19 cellular contexts compared by ENCODE assay signal in genomic region chr19:13066231-13066630, GRCh38. TPM values are rescaled to one million over a fixed set of nuclear protein-coding genes. Genes with fewer than 3 reads are reported as not detected.
DNase-seq lines count a peak whose midpoint lies in the region; ATAC-seq and TF ChIP-seq lines count a peak whose summit lies in the region.
"Had no signal": no experiment of that assay in that cellular context is flagged by ENCODE, and none has a peak within 500 bp of the region (broad histone marks: within the 10 kb centered on the region; RNA-seq: fewer than 3 reads in every experiment).

No MANE protein-coding gene starts in this region.

- DNase-seq in heart left ventricle (no peak), left cardiac atrium (no peak), prostate gland (ENCODE audit: low spot score) (no peak), uterus (no peak), G401 (ENCODE audit: low spot score) (no peak), cortex of kidney (lab: John Stamatoyannopoulos, UW) (no peak), NCI-H774 (lab: John Stamatoyannopoulos, UW) (no peak)
- DNase-seq: activated gamma-delta T cell treated with Interleukin-2 at 50 U/mL for 16 hours, amniotic stem cell, foreskin fibroblast, Karpas-422, mucosa of descending colon, NCI-H1105 treated with DMSO at 0.1 percent for 48 hours, NCI-H524, upper lobe of right lung had no signal

- H3K36me3 Mint-ChIP-seq in brain: no peaks in the 10 kb centered on the region
- H3K36me3 Mint-ChIP-seq: stimulated activated memory B cell treated with anti-CD40 and anti-IgM and Interleukin-4, amounts not matched to agents 10 μg/mL and 1 μg/mL and 100 μg/mL, for 72 hours had no signal

- H3K9me3 ChIP-seq in heart left ventricle (no peaks in the 10 kb centered on the region), prostate gland (no peaks in the 10 kb centered on the region), uterus (no peaks in the 10 kb centered on the region)
- H3K9me3 ChIP-seq: A549, mucosa of descending colon, upper lobe of right lung had no signal

- H3K9me3 Mint-ChIP-seq in brain: no peaks in the 10 kb centered on the region
- H3K9me3 Mint-ChIP-seq: stimulated activated memory B cell treated with anti-CD40 and anti-IgM and Interleukin-4, amounts not matched to agents 10 μg/mL and 1 μg/mL and 100 μg/mL, for 72 hours had no signal

- H3K4me3 Mint-ChIP-seq in brain: peak overlapping the region in 1 of 5 experiments; percentile 39
- H3K4me3 Mint-ChIP-seq: stimulated activated memory B cell treated with anti-CD40 and anti-IgM and Interleukin-4, amounts not matched to agents 10 μg/mL and 1 μg/mL and 100 μg/mL, for 72 hours had no signal

- H3K4me3 ChIP-seq in heart left ventricle (no peak overlapping the region), prostate gland (no peak overlapping the region), uterus (no peak overlapping the region)
- H3K4me3 ChIP-seq: A549, mucosa of descending colon, upper lobe of right lung had no signal

- TF ChIP-seq POLR2A in heart left ventricle (IDR thresholded peaks at IDR 0.05) (no peak), prostate gland (IDR thresholded peaks at IDR 0.05) (no peak), uterus (IDR thresholded peaks at IDR 0.05) (no peak)

- H3K4me1 ChIP-seq in heart left ventricle (peaks cover 53 to 100% (median 93%) of the 10 kb centered on the region in 12 donors), prostate gland (replicated peaks) (peaks cover 43% of the 10 kb centered on the region), uterus (peaks cover 40 to 44% of the 10 kb centered on the region in 2 donors)

- ATAC-seq in heart left ventricle (no peak), left cardiac atrium (no peak)
- ATAC-seq: A549; stimulated activated memory B cell treated with anti-CD40 and anti-IgM and Interleukin-4, amounts not matched to agents 10 μg/mL and 1 μg/mL and 100 μg/mL, for 72 hours; upper lobe of right lung had no signal

- intact Hi-C loops in heart left ventricle (cut with DNase I) (loop anchor here in 1 of 10 donors (1.0 kb wide), 1 partner anchor 81 kb away; no protein-coding TSS in a partner anchor), left cardiac atrium (cut with DNase I) (no loop called here), prostate gland (cut with DNase I) (no loop called here), uterus (cut with DNase I; ENCODE audit: low total_unique reads) (no loop called here)

- H3K36me3 ChIP-seq in heart left ventricle: no peaks in the 10 kb centered on the region
- no peaks in the 10 kb centered on the region for H3K36me3 ChIP-seq in prostate gland
- H3K36me3 ChIP-seq in uterus: no peaks in the 10 kb centered on the region
- H3K36me3 ChIP-seq: upper lobe of right lung had no signal

- H3K27ac Mint-ChIP-seq in brain: peak overlapping the region in 4 of 5 experiments; percentile 52 to 97 (median 95)
- H3K27ac Mint-ChIP-seq: stimulated activated memory B cell treated with anti-CD40 and anti-IgM and Interleukin-4, amounts not matched to agents 10 μg/mL and 1 μg/mL and 100 μg/mL, for 72 hours had no signal

- TF ChIP-seq CTCF in heart left ventricle (IDR thresholded peaks at IDR 0.05) (no peak), brain (conservative IDR thresholded peaks at IDR 0.05) (no peak), prostate gland (IDR thresholded peaks at IDR 0.05) (no peak), uterus (IDR thresholded peaks at IDR 0.05) (no peak)

- 72 to 79% (median 73%) methylated on average over 6 of the region's 6 CpGs for WGBS in heart left ventricle, 4 donors
- WGBS in prostate gland: 67% methylated on average over 6 of the region's 6 CpGs

- in situ Hi-C loops in G401 (cut with HindIII; ENCODE audit: low sequenced_read_pairs): loop anchor here (25.0 kb wide), 1 partner anchor 154 kb away; the partner anchor contains the start of gene SYCE2

- H3K27me3 ChIP-seq in heart left ventricle: no peaks in the 10 kb centered on the region
- no peaks in the 10 kb centered on the region for H3K27me3 ChIP-seq in prostate gland (replicated peaks; ENCODE audit: insufficient read depth)
- H3K27me3 ChIP-seq in uterus: no peaks in the 10 kb centered on the region
- H3K27me3 ChIP-seq: upper lobe of right lung had no signal

- H3K27me3 Mint-ChIP-seq in brain: peaks cover 40% of the 10 kb centered on the region

- H3K27ac ChIP-seq in heart left ventricle: peak overlapping the region; percentile 26 to 98 (median 94)
- peak overlapping the region; percentile 42 to 95 for H3K27ac ChIP-seq in prostate gland
- peak overlapping the region; percentile 98 to 100 for H3K27ac ChIP-seq in uterus
- H3K27ac ChIP-seq: A549, C4-2B, upper lobe of right lung had no signal

- peaks cover 86% of the 10 kb centered on the region for H3K4me1 Mint-ChIP-seq in brain

RNA-seq across cellular contexts. Expression of gene LYL1, which starts 36.4 kb away (rescaled TPM):
- 10 to 100 TPM in 3 of 9 donors, 1 to 10 TPM in 6; 5.2 to 19.1 (median 8.3) TPM for total RNA-seq in heart left ventricle
- polyA plus RNA-seq in heart left ventricle: 1 to 10 TPM; 7.7 to 8.4 TPM
- total RNA-seq in left cardiac atrium: 1 to 10 TPM; 7.5 to 9.0 TPM
- polyA plus RNA-seq in brain (ENCODE audit: insufficient read depth, low read depth, low replicate concordance): 2.3 TPM
- 10 to 100 TPM in 1 of 2 donors, 1 to 10 TPM in 1; 4.6 to 13.3 TPM for total RNA-seq in prostate gland
- total RNA-seq in uterus: 10 to 100 TPM in 3 of 4 donors, 1 to 10 TPM in 1; 2.6 to 15.5 (median 11.1) TPM
- total RNA-seq in G401 (2014; rRNA removed; shearing (Covaris generic)): not detected in 2 replicates

RNA-seq across cellular contexts. Expression of gene TRMT1, which starts 50.3 kb away (rescaled TPM):
- total RNA-seq in heart left ventricle (10 to 100 TPM; 15.1 to 22.6 (median 16.2) TPM), left cardiac atrium (10 to 100 TPM; 18.4 to 20.9 TPM), prostate gland (10 to 100 TPM; 23.3 to 55.4 TPM), uterus (10 to 100 TPM; 23.2 to 99.4 (median 33.6) TPM)
- polyA plus RNA-seq in heart left ventricle (10 to 100 TPM; 26.4 to 32.4 TPM), brain (ENCODE audit: insufficient read depth, low read depth, low replicate concordance) (25.9 TPM)
- total RNA-seq in G401 (2014; rRNA removed; shearing (Covaris generic)): 86.8 and 87.0 TPM in 2 replicates

RNA-seq across cellular contexts. Expression of gene NACC1, which starts 51.8 kb away (rescaled TPM):
- total RNA-seq in heart left ventricle (10 to 100 TPM; 28.7 to 88.2 (median 41.8) TPM), left cardiac atrium (10 to 100 TPM; 34.9 to 47.8 TPM), prostate gland (10 to 100 TPM; 52.4 to 91.9 TPM), uterus (10 to 100 TPM; 13.4 to 28.1 (median 15.8) TPM)
- polyA plus RNA-seq in heart left ventricle (10 to 100 TPM; 49.6 to 74.2 TPM), brain (ENCODE audit: insufficient read depth, low read depth, low replicate concordance) (42.2 TPM)
- total RNA-seq in G401 (2014; rRNA removed; shearing (Covaris generic)): 53.4 and 60.5 TPM in 2 replicates
